20 cellular contexts compared by ENCODE assay signal in genomic region chr9:130498918-130499698, GRCh38. TPM values are rescaled to one million over a fixed set of nuclear protein-coding genes. Genes with fewer than 3 reads are reported as not detected.
DNase-seq lines count a peak whose midpoint lies in the region; ATAC-seq and TF ChIP-seq lines count a peak whose summit lies in the region.
"Had no signal": no experiment of that assay in that cellular context is flagged by ENCODE, and none has a peak within 500 bp of the region (broad histone marks: within the 10 kb centered on the region; RNA-seq: fewer than 3 reads in every experiment).

No MANE protein-coding gene starts in this region.

- no peak overlapping the region for H3K56ac ChIP-seq in H9 (ENCODE audit: insufficient read length, low read depth, low read length)

- peak overlapping the region; percentile 3 for H3K9ac ChIP-seq in H9 (ENCODE audit: extremely low read depth, insufficient read length, low read length)
- H3K9ac ChIP-seq in neuronal stem cell (ENCODE audit: low read depth, low read length, poor library complexity) = no peak overlapping the region

- H3K4ac ChIP-seq in H9 (ENCODE audit: low read depth, low read length) (no peak overlapping the region), neuronal stem cell (ENCODE audit: low read length) (no peak overlapping the region)

- H3K4me1 Mint-ChIP-seq in H9 = peaks cover 9 to 16% of the 10 kb centered on the region in 2 experiments
- H3K4me1 Mint-ChIP-seq in stimulated activated naive CD8-positive, alpha-beta T cell treated with anti-CD3 and anti-CD28 coated beads, Interleukin-15, amount 100 ng/mL, for 72 hours = no peaks in the 10 kb centered on the region
- H3K4me1 Mint-ChIP-seq: activated CD4-positive, alpha-beta T cell treated with anti-CD3 and anti-CD28 coated beads, Interleukin-2, amount 10 ng/mL, durations not matched to agents 24 days and 14 days; T-cell had no signal

- no peak overlapping the region for H2BK120ac ChIP-seq in H9 (ENCODE audit: low read depth, low read length, poor library complexity, severe bottlenecking)
- no peak overlapping the region for H2BK120ac ChIP-seq in neuronal stem cell (ENCODE audit: low read depth, low read length)

- no peak overlapping the region for H3K23ac ChIP-seq in H9 (ENCODE audit: insufficient read length, low read depth, low read length)
- peak overlapping the region; percentile 31 for H3K23ac ChIP-seq in neuronal stem cell (ENCODE audit: low read depth, low read length, poor library complexity)

- H2AFZ ChIP-seq in H9 (ENCODE audit: low read length) = no peak overlapping the region
- no peak overlapping the region for H2AFZ ChIP-seq in neuronal stem cell (ENCODE audit: low read length)

- H4K91ac ChIP-seq in H9 (ENCODE audit: insufficient read length, low read depth, low read length) = no peak overlapping the region
- no peak overlapping the region for H4K91ac ChIP-seq in neuronal stem cell (ENCODE audit: low read depth, low read length, poor library complexity)

- no CpG with 5 or more reads among the region's 9 CpGs for WGBS in H9 (ENCODE audit: extremely low coverage, insufficient read length, low lambda C conversion rate)
- WGBS in esophagus, 2 donors = 73 to 74% methylated on average over 9 of the region's 9 CpGs
- no CpG with 5 or more reads among the region's 9 CpGs for WGBS in neuronal stem cell (ENCODE audit: extremely low coverage in 2 of 2, insufficient read length in 2 of 2, insufficient replicate concordance in 1 of 2), 2 donors

- H3K4me2 ChIP-seq in H9 (ENCODE audit: insufficient read depth, insufficient read length, low read length) (no peak overlapping the region), neuronal stem cell (ENCODE audit: insufficient read depth, low read length, poor library complexity, severe bottlenecking) (no peak overlapping the region)

- H3K79me2 ChIP-seq in H9 (ENCODE audit: insufficient read depth, low read length) = no peaks in the 10 kb centered on the region

- peaks cover 5 to 6% of the 10 kb centered on the region in 2 experiments; a peak in 4 of 5 replicates for H3K9me3 Mint-ChIP-seq in H9
- H3K9me3 Mint-ChIP-seq in stimulated activated naive CD8-positive, alpha-beta T cell treated with anti-CD3 and anti-CD28 coated beads, Interleukin-15, amount 100 ng/mL, for 72 hours = peaks cover 0 to 17% of the 10 kb centered on the region in 2 donors

- peaks cover 22 to 63% (median 48%) of the 10 kb centered on the region in 3 experiments for H3K36me3 Mint-ChIP-seq in H9 (ENCODE audit: insufficient read depth in 1 of 3, low read depth in 3 of 3)
- H3K36me3 Mint-ChIP-seq: CD8-positive, alpha-beta T cell; T-cell had no signal

- POLR2A ChIA-PET in RWPE1 (lab: Yijun Ruan, JAX; ENCODE audit: low non-redundant PET) = no interaction called here

- ATAC-seq in HG03139 (IDR thresholded peaks at IDR 0.05; ENCODE audit: unreplicated experiment) (no peak), GM18868 (IDR thresholded peaks at IDR 0.05; ENCODE audit: unreplicated experiment) (no peak)
- no peak for ATAC-seq in stimulated activated naive CD8-positive, alpha-beta T cell treated with anti-CD3 and anti-CD28 coated beads, Interleukin-15, amount 100 ng/mL, for 72 hours
- ATAC-seq: CD8-positive, alpha-beta T cell; sciatic nerve had no signal

- H3K27me3 Mint-ChIP-seq in H9 (ENCODE audit: low read depth) = peaks cover 2% of the 10 kb centered on the region; the same call in 1 of the 2 replicates
- H3K27me3 Mint-ChIP-seq in stimulated activated naive CD8-positive, alpha-beta T cell treated with anti-CD3 and anti-CD28 coated beads, Interleukin-15, amount 100 ng/mL, for 72 hours = no peaks in the 10 kb centered on the region
- H3K27me3 Mint-ChIP-seq: activated CD4-positive, alpha-beta T cell treated with anti-CD3 and anti-CD28 coated beads, Interleukin-2, amount 10 ng/mL, durations not matched to agents 24 days and 14 days had no signal

- H3K4me3 Mint-ChIP-seq in H9 = no peak overlapping the region
- no peak overlapping the region for H3K4me3 Mint-ChIP-seq in stimulated activated naive CD8-positive, alpha-beta T cell treated with anti-CD3 and anti-CD28 coated beads, Interleukin-15, amount 100 ng/mL, for 72 hours
- H3K4me3 Mint-ChIP-seq: activated CD4-positive, alpha-beta T cell treated with anti-CD3 and anti-CD28 coated beads, Interleukin-2, amount 10 ng/mL, durations not matched to agents 24 days and 14 days; CD8-positive, alpha-beta T cell; T-cell had no signal

- peak overlapping the region in 1 of 3 experiments; percentile 32; a peak in 1 of 7 replicates for H3K27ac Mint-ChIP-seq in H9
- H3K27ac Mint-ChIP-seq in stimulated activated naive CD8-positive, alpha-beta T cell treated with anti-CD3 and anti-CD28 coated beads, Interleukin-15, amount 100 ng/mL, for 72 hours = no peak overlapping the region
- H3K27ac Mint-ChIP-seq: activated CD4-positive, alpha-beta T cell treated with anti-CD3 and anti-CD28 coated beads, Interleukin-2, amount 10 ng/mL, durations not matched to agents 24 days and 14 days; CD8-positive, alpha-beta T cell; T-cell had no signal

- H2BK20ac ChIP-seq in H9 (ENCODE audit: low read depth, low read length, poor library complexity, severe bottlenecking) = no peak overlapping the region

- no peak overlapping the region for H3K14ac ChIP-seq in H9 (ENCODE audit: insufficient read depth, low read length)
- H3K14ac ChIP-seq in neuronal stem cell (ENCODE audit: low read length) = peak overlapping the region; percentile 47

- peaks cover 3% of the 10 kb centered on the region for H4K20me1 ChIP-seq in H9 (ENCODE audit: control insufficient read depth, insufficient read depth, insufficient read length)

- H3K9me3 ChIP-seq in H9 (ENCODE audit: control insufficient read depth, low read depth, low read length) (peaks cover 6% of the 10 kb centered on the region), esophagus (ENCODE audit: control insufficient read depth in 2 of 2, insufficient read depth in 1 of 2, low read depth in 1 of 2, low read length in 1 of 2) (peaks cover 5 to 6% of the 10 kb centered on the region in 2 donors), neuronal stem cell (replicated peaks in 1 of 2; ENCODE audit: control insufficient read depth in 2 of 2, insufficient read depth in 1 of 2, low read depth in 1 of 2, low read length in 2 of 2) (peaks cover 6 to 9% of the 10 kb centered on the region in 2 donors)

- H3K23me2 ChIP-seq in H9 (ENCODE audit: insufficient read length, low read depth, low read length, poor library complexity, severe bottlenecking) = no peaks in the 10 kb centered on the region

- H4K5ac ChIP-seq in H9 (ENCODE audit: insufficient read length, low read depth, low read length) = no peak overlapping the region

- no peak overlapping the region for H4K8ac ChIP-seq in H9 (replicated peaks; ENCODE audit: insufficient read length, low read depth, low read length)
- H4K8ac ChIP-seq in neuronal stem cell (ENCODE audit: low read depth, low read length) = peak overlapping the region; percentile 89

- CTCF ChIA-PET in RWPE1 (lab: Yijun Ruan, JAX) = interaction anchor here (0.5 to 0.6 kb wide), 3 partner anchors 16 to 209 kb away, joined by 3 to 7 read pairs (median 3); no protein-coding TSS in a partner anchor

- H2BK12ac ChIP-seq in H9 (ENCODE audit: insufficient read length, low read depth, low read length) (no peak overlapping the region), neuronal stem cell (ENCODE audit: low read length) (no peak overlapping the region)

- H3K36me3 ChIP-seq in esophagus (ENCODE audit: control insufficient read depth in 2 of 2, insufficient read depth in 2 of 2, low read length in 1 of 2) = peaks cover 7 to 20% of the 10 kb centered on the region in 2 donors
- peaks cover 0 to 1% of the 10 kb centered on the region in 2 donors for H3K36me3 ChIP-seq in neuronal stem cell (replicated peaks in 1 of 2; ENCODE audit: control insufficient read depth in 2 of 2, insufficient read depth in 2 of 2, low read length in 2 of 2)
- H3K36me3 ChIP-seq: cardiac muscle cell had no signal

- H2BK5ac ChIP-seq in H9 (ENCODE audit: insufficient read length, low read length) (no peak overlapping the region), neuronal stem cell (ENCODE audit: low read length) (peak overlapping the region; percentile 53)

- no peak for DNase-seq in H9
- DNase-seq in RWPE1 (ENCODE audit: low spot score) = no peak
- no peak for DNase-seq in neuronal stem cell (ENCODE audit: low spot score)
- DNase-seq in NCI-H226 = no peak
- no peak for DNase-seq in stimulated activated naive CD8-positive, alpha-beta T cell treated with anti-CD3 and anti-CD28 coated beads, Interleukin-15, amount 100 ng/mL, for 72 hours
- DNase-seq: activated CD4-positive, alpha-beta T cell treated with anti-CD3 and anti-CD28 coated beads, Interleukin-2, amount 10 ng/mL, durations not matched to agents 24 days and 14 days; activated CD8-positive, alpha-beta memory T cell treated with anti-CD3 and anti-CD28 coated beads, Interleukin-2, amount 50 U/mL, for 4 hours; activated gamma-delta T cell; CD8-positive, alpha-beta T cell; dermis blood vessel endothelial cell; foreskin melanocyte; hippocampal formation; NCI-H1417 treated with DMSO at 0.1 percent for 48 hours; T-cell had no signal

- H3K4me1 ChIP-seq in H9 (ENCODE audit: insufficient read depth, low read length) (no peaks in the 10 kb centered on the region), esophagus (ENCODE audit: control insufficient read depth in 2 of 2, insufficient read depth in 2 of 2, low read length in 1 of 2) (peaks cover 5 to 15% of the 10 kb centered on the region in 2 donors), neuronal stem cell (ENCODE audit: control insufficient read depth in 2 of 2, insufficient read depth in 1 of 2, low read depth in 1 of 2, low read length in 2 of 2) (peaks cover 0 to 7% of the 10 kb centered on the region in 2 donors)

- H2AK5ac ChIP-seq in H9 (ENCODE audit: insufficient read length, low read length) (no peak overlapping the region), neuronal stem cell (ENCODE audit: low read depth, low read length) (peak overlapping the region; percentile 87)

- H3K18ac ChIP-seq in H9 (ENCODE audit: insufficient read length, low read depth, low read length) (no peak overlapping the region), neuronal stem cell (ENCODE audit: low read length) (peak overlapping the region; percentile 13)

- no peak overlapping the region for H3K4me3 ChIP-seq in esophagus (ENCODE audit: low read depth in 1 of 2, low read length in 2 of 2)
- no peak overlapping the region for H3K4me3 ChIP-seq in neuronal stem cell (ENCODE audit: low read length in 2 of 2)
- H3K4me3 ChIP-seq: cardiac muscle cell, HAP-1 had no signal

- TF ChIP-seq CTCF in H9 (conservative IDR thresholded peaks at IDR 0.05) = no peak
- no peak for TF ChIP-seq CTCF in RWPE1 (conservative IDR thresholded peaks at IDR 0.05; ENCODE audit: low read depth)

- no peak overlapping the region for H3T11ph ChIP-seq in H9 (ENCODE audit: low read length)

- H2BK15ac ChIP-seq in H9 (ENCODE audit: low read depth, low read length) (no peak overlapping the region), neuronal stem cell (ENCODE audit: low read length) (peak overlapping the region; percentile 27)

- no peaks in the 10 kb centered on the region for H3K27me3 ChIP-seq in H9 (ENCODE audit: insufficient read depth, low read length)
- no peaks in the 10 kb centered on the region for H3K27me3 ChIP-seq in esophagus (ENCODE audit: control insufficient read depth in 1 of 2, insufficient read depth in 2 of 2, low read length in 2 of 2)
- H3K27me3 ChIP-seq in neuronal stem cell (ENCODE audit: control insufficient read depth in 3 of 3, insufficient read depth in 3 of 3, low read depth in 1 of 3, low read length in 3 of 3) = peaks cover 0 to 23% (median 0%) of the 10 kb centered on the region in 3 experiments
- H3K27me3 ChIP-seq: cardiac muscle cell had no signal

- H3K27ac ChIP-seq in H9 (ENCODE audit: insufficient read length, low read depth, low read length) = no peak overlapping the region
- peak overlapping the region; percentile 33 for H3K27ac ChIP-seq in RWPE1
- peak overlapping the region; percentile 39 to 66 for H3K27ac ChIP-seq in esophagus (ENCODE audit: low read depth in 2 of 2, low read length in 1 of 2)
- no peak overlapping the region for H3K27ac ChIP-seq in neuronal stem cell (replicated peaks; ENCODE audit: low read length)
- H3K27ac ChIP-seq: cardiac muscle cell had no signal

- H3K79me1 ChIP-seq in H9 (ENCODE audit: insufficient read depth, low read depth, low read length, poor library complexity, severe bottlenecking) (no peaks in the 10 kb centered on the region), neuronal stem cell (ENCODE audit: low read depth, low read length) (no peaks in the 10 kb centered on the region)

RNA-seq across cellular contexts. Expression of gene ASS1, which starts 54.3 kb away (rescaled TPM):
- 118 and 122 TPM in 2 replicates for total RNA-seq in H9 (2021)
- 10 to 100 TPM; 63.6 to 79.5 TPM for polyA plus RNA-seq in esophagus
- 19.7 TPM for polyA plus RNA-seq in neuronal stem cell (2013, experiment 1 of 2)
- polyA plus RNA-seq in neuronal stem cell (2013, experiment 2 of 2) = 19.8 TPM
- total RNA-seq: CD8-positive, alpha-beta T cell had no signal

Comparison
In these comparisons a context has a peak if more than half of its experiments do, and no peak if none do; other contexts are left out.
1. H3K27ac ChIP-seq: peak in RWPE1 (single experiment) and esophagus (2 of 2); none in H9 (single experiment) and neuronal stem cell (single experiment).